ENCODE assay signal across 16 cellular contexts in genomic region chr2:236073867-236074655, GRCh38.
"Had no signal": no experiment of that assay in that cellular context is flagged by ENCODE, and none has a peak within 500 bp of the region (broad histone marks: within the 10 kb centered on the region; RNA-seq: fewer than 3 reads in every experiment).

No MANE protein-coding gene starts in this region.

- H3K36me3 ChIP-seq: esophagus squamous epithelium, spleen, upper lobe of left lung, uterus had no signal

- H3K9me3 ChIP-seq: esophagus squamous epithelium, spleen, tibial artery, upper lobe of left lung, uterus had no signal

- H3K27me3 ChIP-seq: esophagus squamous epithelium, foreskin keratinocyte, spleen, tibial artery, upper lobe of left lung, uterus had no signal

- H3K4me3 ChIP-seq: esophagus squamous epithelium, spleen, tibial artery, upper lobe of left lung, uterus had no signal

- H3K4me1 ChIP-seq: esophagus squamous epithelium, foreskin keratinocyte, spleen, tibial artery, upper lobe of left lung, uterus had no signal

- H3K27ac ChIP-seq: epithelial cell of prostate, esophagus squamous epithelium, foreskin keratinocyte, spleen, tibial artery, upper lobe of left lung, uterus had no signal

- DNase-seq: effector memory CD8-positive, alpha-beta T cell; esophagus squamous epithelium; foreskin keratinocyte; left colon; mammary epithelial cell; naive thymus-derived CD8-positive, alpha-beta T cell; spleen; stimulated activated CD4-positive, alpha-beta T cell treated with anti-CD3 and anti-CD28 coated beads, Interleukin-15, amount 100 ng/mL, for 24 hours; stimulated activated CD4-positive, alpha-beta T cell treated with anti-CD3 and anti-CD28 coated beads, Interleukin-1b, Interleukin-23, amount 100 ng/mL, for 48 hours; stimulated activated CD4-positive, alpha-beta T cell treated with anti-CD3 and anti-CD28 coated beads, Interleukin-4, amount 100 ng/mL, for 24 hours; tibial artery; upper lobe of left lung; uterus had no signal

- ATAC-seq: effector memory CD8-positive, alpha-beta T cell; foreskin keratinocyte; left colon; naive thymus-derived CD8-positive, alpha-beta T cell; sciatic nerve; stimulated activated memory B cell treated with anti-CD40 and anti-IgM and Interleukin-4, amounts not matched to agents 10 μg/mL and 1 μg/mL and 100 μg/mL, for 72 hours had no signal
